ENCODE assay signal across 1 cellular context in genomic region chr2:17878222-17879136, GRCh38.
TF ChIP-seq lines count a peak whose summit lies in the region.

TSS of gene KCNS3 (plus strand) at chr2:17878667. CDS start at chr2:17931009, 52,342 bp downstream.

TF ChIP-seq in WTC11, 78 proteins besides CTCF, POLR2A, EP300 and RAD21 (continued from another document):
- 0 out of 2 replicates have a peak, but pooled peaks have one; percentile 12 for TF ChIP-seq FOXP4 (CRISPR knock-in tag; IDR thresholded peaks at IDR 0.05)
- no peak for TF ChIP-seq E2F4 (CRISPR knock-in tag; IDR thresholded peaks at IDR 0.05; ENCODE audit: borderline replicate concordance, low read depth)
